Comparison of ENCODE assay signal across 16 cellular contexts in genomic region chr11:1759851-1760220, GRCh38. TPM values are rescaled to one million over a fixed set of nuclear protein-coding genes. Genes with fewer than 3 reads are reported as not detected.
DNase-seq lines count a peak whose midpoint lies in the region; ATAC-seq, FAIRE-seq and TF ChIP-seq lines count a peak whose summit lies in the region.
"Had no signal": no experiment of that assay in that cellular context is flagged by ENCODE, and none has a peak within 500 bp of the region (broad histone marks: within the 10 kb centered on the region; RNA-seq: fewer than 3 reads in every experiment).

No MANE protein-coding gene starts in this region.

- in situ Hi-C loops in HepG2 (cut with HindIII; ENCODE audit: extremely low pct_ligation_motif_present, low pct_unique_long_range_greater_than_20kb): loop anchor here (5.0 kb wide), 1 partner anchor 63 kb away; the partner anchor contains the start of gene KRTAP5-6

- intact Hi-C loops in HepG2 (cut with micrococcal nuclease; ENCODE audit: unreplicated experiment): no loop called here

- peaks cover 16 to 52% of the 10 kb centered on the region in 2 donors for H3K4me1 Mint-ChIP-seq in stimulated activated naive B cell treated with anti-CD40 and anti-IgM and Interleukin-4, amounts not matched to agents 10 μg/mL and 1 μg/mL and 100 μg/mL, for 72 hours

- no TSS peak for BruUV-seq in HepG2 (replicated peaks; lab: Mats Ljungman, UMichigan)

- H2AFZ ChIP-seq in HepG2 (ENCODE audit: low read length): no peak overlapping the region
- H2AFZ ChIP-seq: neural progenitor cell had no signal

- CTCF ChIA-PET in HepG2 (lab: Yijun Ruan, JAX; ENCODE audit: low intra/inter-chr PET ratio, low total read pairs): no interaction called here

- no peak for TF ChIP-seq RAD21 in liver (IDR thresholded peaks at IDR 0.05)
- no peak for TF ChIP-seq RAD21 in HepG2 (CRISPR knock-in tag; IDR thresholded peaks at IDR 0.05)

- H3K4me1 ChIP-seq in liver (ENCODE audit: control insufficient read depth in 4 of 4, insufficient read depth in 4 of 4, low read length in 3 of 4) (peaks cover 37 to 84% (median 56%) of the 10 kb centered on the region in 4 donors), HepG2 (ENCODE audit: insufficient read depth, low read length) (peaks cover 38% of the 10 kb centered on the region), duodenal mucosa (ENCODE audit: control insufficient read depth in 1 of 2, insufficient read depth in 2 of 2, low read length in 2 of 2) (peaks cover 51 to 71% of the 10 kb centered on the region in 2 donors), neutrophil (ENCODE audit: control insufficient read depth in 1 of 2, insufficient read depth in 1 of 2, low read depth in 1 of 2, low read length in 1 of 2) (peaks cover 91 to 92% of the 10 kb centered on the region in 2 experiments)
- H3K4me1 ChIP-seq: neural progenitor cell had no signal

- DNase-seq in HepG2 (ENCODE audit: low spot score): no peak
- DNase-seq in NCI-H146 (lab: John Stamatoyannopoulos, UW): no peak
- DNase-seq in ureter (ENCODE audit: low spot score): no peak
- no peak for DNase-seq in stimulated activated naive B cell treated with anti-CD40 and anti-IgM and Interleukin-4, amounts not matched to agents 10 μg/mL and 1 μg/mL and 100 μg/mL, for 72 hours
- DNase-seq in pons (ENCODE audit: low spot score): no peak
- DNase-seq: activated gamma-delta T cell treated with Interleukin-2 at 50 U/mL for 16 hours; cerebellar nuclear complex; GOT3; NCI-H345; stimulated activated CD8-positive, alpha-beta memory T cell treated with anti-CD3 and anti-CD28 coated beads, Interleukin-4, amount 100 ng/mL, for 48 hours had no signal

- POLR2A ChIA-PET in HepG2 (lab: Yijun Ruan, JAX): interaction anchor here (0.6 kb wide), 1 partner anchor 36 kb away, joined by 3 read pairs; no protein-coding TSS in a partner anchor

- FAIRE-seq in HepG2 (lab: Jason Lieb, UNC): no peak

- no peaks in the 10 kb centered on the region for H3K9me3 ChIP-seq in liver (ENCODE audit: control insufficient read depth in 4 of 4, low read length in 3 of 4)
- no peaks in the 10 kb centered on the region for H3K9me3 ChIP-seq in HepG2 (ENCODE audit: low read length)
- H3K9me3 ChIP-seq in duodenal mucosa (ENCODE audit: control insufficient read depth in 1 of 2, low read length in 2 of 2): no peaks in the 10 kb centered on the region
- no peaks in the 10 kb centered on the region for H3K9me3 ChIP-seq in neutrophil

- TF ChIP-seq EP300 in HepG2 (IDR thresholded peaks at IDR 0.05; ENCODE audit: low read depth in 2 of 2, low read length in 2 of 2) (no peak), HepG2 (CRISPR knock-in tag; IDR thresholded peaks at IDR 0.05; ENCODE audit: borderline replicate concordance) (no peak)

- H3K9me3 Mint-ChIP-seq in stimulated activated naive B cell treated with anti-CD40 and anti-IgM and Interleukin-4, amounts not matched to agents 10 μg/mL and 1 μg/mL and 100 μg/mL, for 72 hours: no peaks in the 10 kb centered on the region
- H3K9me3 Mint-ChIP-seq: neural progenitor cell; T-helper 1 cell treated with Interleukin-12 subunit alpha and Interleukin-12 subunit beta and Interleukin-4 antibody, amounts not matched to agents 30 μg/mL and 1 μg/mL, for 36 hours had no signal

- H3K9ac ChIP-seq in liver (ENCODE audit: low read depth in 1 of 2, low read length in 2 of 2) (peak overlapping the region in 1 of 2 donors; percentile 20), HepG2 (ENCODE audit: insufficient read depth, low read depth, low read length) (no peak overlapping the region), duodenal mucosa (ENCODE audit: low read depth in 1 of 2, low read length in 2 of 2) (peak overlapping the region in 1 of 2 donors; percentile 9)
- H3K9ac ChIP-seq: neural progenitor cell had no signal

- H3K27me3 Mint-ChIP-seq in stimulated activated naive B cell treated with anti-CD40 and anti-IgM and Interleukin-4, amounts not matched to agents 10 μg/mL and 1 μg/mL and 100 μg/mL, for 72 hours: no peaks in the 10 kb centered on the region

- H3K4me3 ChIP-seq in liver (ENCODE audit: low read depth in 1 of 3, low read length in 3 of 3) (no peak overlapping the region), HepG2 (replicated peaks in 1 of 3; ENCODE audit: insufficient read depth in 1 of 3, low read depth in 2 of 3, low read length in 3 of 3) (no peak overlapping the region), duodenal mucosa (ENCODE audit: low read depth in 1 of 2, low read length in 2 of 2) (no peak overlapping the region), neutrophil (ENCODE audit: low read depth in 1 of 2, low read length in 1 of 2) (peak overlapping the region; percentile 85 to 99)
- H3K4me3 ChIP-seq: neural progenitor cell had no signal

- no peak overlapping the region for H3K27ac Mint-ChIP-seq in stimulated activated naive B cell treated with anti-CD40 and anti-IgM and Interleukin-4, amounts not matched to agents 10 μg/mL and 1 μg/mL and 100 μg/mL, for 72 hours
- H3K27ac Mint-ChIP-seq: neural progenitor cell had no signal

- H3K27me3 ChIP-seq in liver (ENCODE audit: control insufficient read depth in 4 of 4, insufficient read depth in 4 of 4, low read length in 3 of 4) (no peaks in the 10 kb centered on the region), HepG2 (ENCODE audit: control insufficient read depth in 1 of 2, insufficient read depth in 2 of 2, low read length in 2 of 2) (no peaks in the 10 kb centered on the region), duodenal mucosa (ENCODE audit: control insufficient read depth in 1 of 2, insufficient read depth in 2 of 2, low read length in 2 of 2) (no peaks in the 10 kb centered on the region), neutrophil (no peaks in the 10 kb centered on the region)
- H3K27me3 ChIP-seq: neural progenitor cell had no signal

- H3K79me2 ChIP-seq in HepG2 (ENCODE audit: insufficient read depth, low read length): peaks cover 9% of the 10 kb centered on the region

- no peak for ATAC-seq in HepG2
- ATAC-seq in stimulated activated naive B cell treated with anti-CD40 and anti-IgM and Interleukin-4, amounts not matched to agents 10 μg/mL and 1 μg/mL and 100 μg/mL, for 72 hours (replicated peaks): no peak
- ATAC-seq: PC-3 had no signal

- no peak for TF ChIP-seq POLR2A in HepG2 (IDR thresholded peaks at IDR 0.05; ENCODE audit: insufficient read depth in 1 of 2, low read depth in 2 of 2, low read length in 2 of 2)

- H4K20me1 ChIP-seq in HepG2 (ENCODE audit: insufficient read depth, low read length): peaks cover 9% of the 10 kb centered on the region

- WGBS in liver: 54% methylated on average over 5 of the region's 5 CpGs
- WGBS in HepG2 (ENCODE audit: low lambda C conversion rate): 87% methylated on average over 5 of the region's 5 CpGs

- H3K4me2 ChIP-seq in HepG2 (ENCODE audit: low read depth, low read length): no peak overlapping the region
- H3K4me2 ChIP-seq: neural progenitor cell had no signal

- TF ChIP-seq CTCF in liver (IDR thresholded peaks at IDR 0.05; ENCODE audit: low read depth, low read length, missing input control) (no peak), HepG2 (CRISPR knock-in tag; IDR thresholded peaks at IDR 0.05) (no peak), neutrophil (IDR thresholded peaks at IDR 0.05) (no peak)

- H3K4me3 Mint-ChIP-seq in stimulated activated naive B cell treated with anti-CD40 and anti-IgM and Interleukin-4, amounts not matched to agents 10 μg/mL and 1 μg/mL and 100 μg/mL, for 72 hours: no peak overlapping the region
- H3K4me3 Mint-ChIP-seq: neural progenitor cell; T-helper 1 cell treated with Interleukin-12 subunit alpha and Interleukin-12 subunit beta and Interleukin-4 antibody, amounts not matched to agents 30 μg/mL and 1 μg/mL, for 36 hours had no signal

- H3K36me3 Mint-ChIP-seq in stimulated activated naive B cell treated with anti-CD40 and anti-IgM and Interleukin-4, amounts not matched to agents 10 μg/mL and 1 μg/mL and 100 μg/mL, for 72 hours: peaks cover 19 to 34% of the 10 kb centered on the region in 2 donors
- H3K36me3 Mint-ChIP-seq: neural progenitor cell had no signal

- H3K36me3 ChIP-seq in liver (ENCODE audit: control insufficient read depth in 4 of 4, insufficient read depth in 3 of 4, low read depth in 1 of 4, low read length in 3 of 4): peaks cover 0 to 23% (median 11%) of the 10 kb centered on the region in 4 donors
- H3K36me3 ChIP-seq in HepG2 (replicated peaks in 1 of 2; ENCODE audit: control insufficient read depth in 1 of 2, insufficient read depth in 2 of 2, low read length in 2 of 2): peaks cover 22 to 32% of the 10 kb centered on the region in 2 experiments; a peak in 4 of 5 replicates
- peaks cover 32 to 63% of the 10 kb centered on the region in 2 donors for H3K36me3 ChIP-seq in duodenal mucosa (ENCODE audit: control insufficient read depth in 1 of 2, insufficient read depth in 2 of 2, low read length in 2 of 2)
- H3K36me3 ChIP-seq in neutrophil: peaks cover 62% of the 10 kb centered on the region
- H3K36me3 ChIP-seq: neural progenitor cell had no signal

- peak overlapping the region; percentile 66 to 86 for H3K27ac ChIP-seq in liver (ENCODE audit: low read depth in 1 of 2, low read length in 2 of 2)
- H3K27ac ChIP-seq in HepG2 (ENCODE audit: extremely low read length, insufficient read depth, low read length): no peak overlapping the region
- peak overlapping the region; percentile 55 for H3K27ac ChIP-seq in duodenal mucosa (ENCODE audit: low read depth, low read length)
- H3K27ac ChIP-seq in neutrophil: peak overlapping the region; percentile 98
- H3K27ac ChIP-seq: neural progenitor cell had no signal

RNA-seq across cellular contexts. Expression of gene CTSD, which starts 3.9 kb away (rescaled TPM):
- 100 to 1,000 TPM; 310 to 374 TPM for total RNA-seq in liver
- 100 to 1,000 TPM; 731 to 814 TPM for polyA plus RNA-seq in liver
- 41.6 and 143 TPM in 2 replicates for total RNA-seq in HepG2 (2016; rRNA removed; fragmentation: Illumina TruSeq; extraction: Trizol)
- 27.5 and 30.2 TPM in 2 replicates for total RNA-seq in HepG2 (2016; cell fraction: cytosol; rRNA removed; fragmentation: Illumina TruSeq; extraction: Trizol; ENCODE audit: low read depth)
- 34.4 and 150 TPM in 2 replicates for total RNA-seq in HepG2 (2016; cell fraction: insoluble cytoplasmic fraction; rRNA removed; fragmentation: Illumina TruSeq; extraction: Trizol)
- total RNA-seq in HepG2 (2016; cell fraction: membrane; rRNA removed; fragmentation: Illumina TruSeq; extraction: Trizol): 48.5 and 49.5 TPM in 2 replicates
- total RNA-seq in HepG2 (2016; cell fraction: nucleus; rRNA removed; fragmentation: Illumina TruSeq; extraction: Trizol): 148 and 175 TPM in 2 replicates
- 230 and 408 TPM in 2 replicates for polyA plus RNA-seq in HepG2 (2011; rRNA removed)
- polyA plus RNA-seq in HepG2 (2011; cell fraction: cytosol; rRNA removed): 243 and 281 TPM in 2 replicates
- polyA plus RNA-seq in HepG2 (2011; cell fraction: nucleus; rRNA removed): 384 and 418 TPM in 2 replicates
- 353 and 402 TPM in 2 replicates for polyA plus RNA-seq in HepG2 (2012)
- polyA plus RNA-seq in HepG2 (2016; cell fraction: cytosol; fragmentation: Illumina TruSeq; extraction: Trizol; ENCODE audit: low read depth): 52.6 and 53.6 TPM in 2 replicates
- polyA plus RNA-seq in HepG2 (2016; cell fraction: insoluble cytoplasmic fraction; fragmentation: Illumina TruSeq; extraction: Trizol; ENCODE audit: low read depth): 67.0 and 91.4 TPM in 2 replicates
- polyA plus RNA-seq in HepG2 (2016; cell fraction: membrane; fragmentation: Illumina TruSeq; extraction: Trizol; ENCODE audit: low read depth): 63.0 and 71.7 TPM in 2 replicates
- polyA plus RNA-seq in HepG2 (2016; cell fraction: nucleus; fragmentation: Illumina TruSeq; extraction: Trizol; ENCODE audit: insufficient read depth, low read depth): 389 and 405 TPM in 2 replicates
- 165 and 658 TPM in 2 replicates for polyA minus RNA-seq in HepG2 (2011; rRNA and poly(A)+ RNA removed; ENCODE audit: low replicate concordance)
- polyA minus RNA-seq in HepG2 (2011; cell fraction: cytosol; rRNA and poly(A)+ RNA removed): 233 and 311 TPM in 2 replicates
- polyA minus RNA-seq in HepG2 (2011; cell fraction: nucleus; rRNA and poly(A)+ RNA removed): 60.6 and 93.4 TPM in 2 replicates
- total RNA-seq in ureter: 1,385 TPM

RNA-seq across cellular contexts. Expression of gene IFITM10, which starts 9.4 kb away (rescaled TPM):
- 1 to 10 TPM in 1 of 2 donors, under 1 TPM in 1; 0.65 to 8.5 TPM for total RNA-seq in liver
- polyA plus RNA-seq in liver: 1 to 10 TPM in 1 of 2 donors, under 1 TPM in 1; 0.14 to 2.9 TPM
- total RNA-seq in HepG2 (2016; rRNA removed; fragmentation: Illumina TruSeq; extraction: Trizol): 0.09 TPM in 1 of 2 replicates, not detected in the other
- not detected in 2 replicates for total RNA-seq in HepG2 (2016; cell fraction: cytosol; rRNA removed; fragmentation: Illumina TruSeq; extraction: Trizol; ENCODE audit: low read depth)
- total RNA-seq in HepG2 (2016; cell fraction: insoluble cytoplasmic fraction; rRNA removed; fragmentation: Illumina TruSeq; extraction: Trizol): not detected in 2 replicates
- not detected in 2 replicates for total RNA-seq in HepG2 (2016; cell fraction: membrane; rRNA removed; fragmentation: Illumina TruSeq; extraction: Trizol)
- total RNA-seq in HepG2 (2016; cell fraction: nucleus; rRNA removed; fragmentation: Illumina TruSeq; extraction: Trizol): not detected in 2 replicates
- polyA plus RNA-seq in HepG2 (2011; rRNA removed): 0.13 and 0.22 TPM in 2 replicates
- 0.08 and 0.11 TPM in 2 replicates for polyA plus RNA-seq in HepG2 (2011; cell fraction: cytosol; rRNA removed)
- 1.8 and 2.5 TPM in 2 replicates for polyA plus RNA-seq in HepG2 (2011; cell fraction: nucleus; rRNA removed)
- polyA plus RNA-seq in HepG2 (2012): 0.47 and 1.3 TPM in 2 replicates
- polyA plus RNA-seq in HepG2 (2016; cell fraction: cytosol; fragmentation: Illumina TruSeq; extraction: Trizol; ENCODE audit: low read depth): not detected in 2 replicates
- polyA plus RNA-seq in HepG2 (2016; cell fraction: insoluble cytoplasmic fraction; fragmentation: Illumina TruSeq; extraction: Trizol; ENCODE audit: low read depth): not detected in 2 replicates
- not detected in 2 replicates for polyA plus RNA-seq in HepG2 (2016; cell fraction: membrane; fragmentation: Illumina TruSeq; extraction: Trizol; ENCODE audit: low read depth)
- polyA plus RNA-seq in HepG2 (2016; cell fraction: nucleus; fragmentation: Illumina TruSeq; extraction: Trizol; ENCODE audit: insufficient read depth, low read depth): not detected in 2 replicates
- 0.28 and 0.44 TPM in 2 replicates for polyA minus RNA-seq in HepG2 (2011; rRNA and poly(A)+ RNA removed; ENCODE audit: low replicate concordance)
- polyA minus RNA-seq in HepG2 (2011; cell fraction: cytosol; rRNA and poly(A)+ RNA removed): not detected in 2 replicates
- polyA minus RNA-seq in HepG2 (2011; cell fraction: nucleus; rRNA and poly(A)+ RNA removed): 1.0 and 1.6 TPM in 2 replicates
- total RNA-seq in ureter: 49.2 TPM

Comparison
In these comparisons a context has a peak if more than half of its experiments do, and no peak if none do; other contexts are left out.
1. H3K4me3 ChIP-seq: peak in neutrophil (2 of 2); none in liver (0 of 3), HepG2 (0 of 3) and duodenal mucosa (0 of 2).